Comparison of ENCODE assay signal across 8 cellular contexts in genomic region chr21:29299906-29300546, GRCh38. TPM values are rescaled to one million over a fixed set of nuclear protein-coding genes. Genes with fewer than 3 reads are reported as not detected.
DNase-seq lines count a peak whose midpoint lies in the region; ATAC-seq and TF ChIP-seq lines count a peak whose summit lies in the region.

No MANE protein-coding gene starts in this region.

- H3K4me3 ChIP-seq in HFF-Myc (replicated peaks; ENCODE audit: low read depth, low read length) = peak overlapping the region; percentile 92
- H3K4me3 ChIP-seq in MM.1S (ENCODE audit: low read length) = peak overlapping the region; percentile 94
- peak overlapping the region; percentile 97 for H3K4me3 ChIP-seq in adipocyte (ENCODE audit: low read length)

- no peaks in the 10 kb centered on the region for H3K9me2 ChIP-seq in MM.1S (replicated peaks; ENCODE audit: insufficient read depth, low read length)

- H3K27me3 ChIP-seq in MM.1S (replicated peaks; ENCODE audit: insufficient read depth, low read length) = no peaks in the 10 kb centered on the region
- H3K27me3 ChIP-seq in adipocyte (replicated peaks; ENCODE audit: control insufficient read depth, insufficient read depth, low read length) = no peaks in the 10 kb centered on the region

- peaks cover 59% of the 10 kb centered on the region for H3K79me2 ChIP-seq in MM.1S (ENCODE audit: low read length)

- peaks cover 38% of the 10 kb centered on the region for H3K4me1 ChIP-seq in MM.1S (ENCODE audit: low read length)
- peaks cover 48% of the 10 kb centered on the region for H3K4me1 ChIP-seq in adipocyte (ENCODE audit: control insufficient read depth, insufficient read depth, low read length)

- H3K36me3 ChIP-seq in MM.1S (replicated peaks; ENCODE audit: insufficient read depth, low read length) = no peaks in the 10 kb centered on the region
- H3K36me3 ChIP-seq in adipocyte (ENCODE audit: control insufficient read depth, insufficient read depth, low read length, severe bottlenecking) = no peaks in the 10 kb centered on the region

- H3K9ac ChIP-seq in MM.1S (ENCODE audit: low read length) (peak overlapping the region; percentile 87), adipocyte (ENCODE audit: low read length) (peak overlapping the region; percentile 92)

- intact Hi-C loops in left ventricle myocardium superior (cut with micrococcal nuclease) = no loop called here

- TF ChIP-seq CTCF in GM10266 (IDR thresholded peaks at IDR 0.05; ENCODE audit: control insufficient read depth, insufficient read depth, low read depth, missing control alignments) = no peak
- no peak for TF ChIP-seq CTCF in HFF-Myc (IDR thresholded peaks at IDR 0.05; ENCODE audit: low read depth, low read length, missing control alignments)
- TF ChIP-seq CTCF in MM.1S (IDR thresholded peaks at IDR 0.05; ENCODE audit: low read length) = no peak

- H3K4me2 ChIP-seq in MM.1S (ENCODE audit: low read depth, low read length) = peak overlapping the region; percentile 97

- peaks cover 26% of the 10 kb centered on the region for H4K20me1 ChIP-seq in MM.1S (ENCODE audit: insufficient read depth, low read length)

- ATAC-seq in left ventricle myocardium superior = peak; percentile 40

- H3K9me3 ChIP-seq in MM.1S (replicated peaks; ENCODE audit: insufficient read depth, low read length) (no peaks in the 10 kb centered on the region), adipocyte (ENCODE audit: control insufficient read depth, low read length) (no peaks in the 10 kb centered on the region)

- DNase-seq in GM10266 (ENCODE audit: extremely low spot score) = peak; percentile 73
- DNase-seq in HFF-Myc (ENCODE audit: extremely low read depth, low read depth) = peak; percentile 98
- DNase-seq in MM.1S = peak; percentile 79
- peak; percentile 38 for DNase-seq in SK-N-DZ (ENCODE audit: low spot score)
- DNase-seq in adipocyte (ENCODE audit: low read depth) = peak; percentile 96
- DNase-seq in left ventricle myocardium superior = peak; percentile 46
- peak; percentile 34 for DNase-seq in putamen (ENCODE audit: low spot score)
- DNase-seq in effector CD8-positive, alpha-beta T cell (lab: John Stamatoyannopoulos, UW) = no peak

- peaks cover 32% of the 10 kb centered on the region for H3F3A ChIP-seq in MM.1S (ENCODE audit: insufficient read depth, low read length)

- no peak overlapping the region for H2AFZ ChIP-seq in MM.1S (ENCODE audit: low read length)

- H3K27ac ChIP-seq in MM.1S (ENCODE audit: low read length) = peak overlapping the region; percentile 82

RNA-seq across cellular contexts. Expression of gene BACH1, which starts 1.3 kb away (rescaled TPM):
- polyA plus RNA-seq in SK-N-DZ (2014; cell fraction: cytosol; rRNA removed) = 21.6 and 23.2 TPM in 2 replicates
- 8.3 and 13.4 TPM in 2 replicates for polyA plus RNA-seq in SK-N-DZ (2014; cell fraction: nucleus; rRNA removed)
- 32.5 TPM for total RNA-seq in left ventricle myocardium superior
